In the genomic region with DNA sequence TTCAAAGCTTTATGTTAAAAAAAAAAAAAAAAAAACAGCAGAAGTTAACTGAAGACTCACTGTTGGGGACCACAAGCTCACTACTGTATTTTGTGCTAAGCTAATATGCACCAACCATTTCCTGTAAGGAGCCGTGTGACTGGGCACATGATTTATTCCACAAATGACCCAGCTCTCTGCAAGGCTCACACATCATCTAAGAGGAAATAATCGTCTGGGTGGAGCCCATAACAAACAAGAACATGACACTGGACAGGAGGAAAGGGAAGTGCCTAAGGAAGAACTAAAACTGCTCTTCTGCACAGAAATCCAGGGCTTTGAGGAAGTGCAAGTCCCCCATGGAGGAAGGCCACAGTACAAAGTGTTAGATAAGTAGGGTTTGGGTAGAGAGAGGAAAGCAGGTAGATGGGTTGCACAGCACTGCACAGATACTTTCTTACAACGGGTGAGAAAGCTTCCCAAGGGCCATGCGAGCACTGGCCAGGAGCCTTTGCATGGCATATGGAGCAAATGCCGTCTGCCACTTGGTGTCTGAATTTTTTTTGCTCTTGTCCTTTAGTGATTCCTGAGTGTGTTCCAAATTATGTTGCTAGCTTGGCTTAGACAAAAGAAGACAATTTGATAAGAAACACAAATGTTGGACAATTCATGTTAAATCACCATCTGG, we compare ENCODE assay signal across 8 cellular contexts. TPM values are rescaled to one million over a fixed set of nuclear protein-coding genes. Genes with fewer than 3 reads are reported as not detected.
A peak's percentile ranks its signal among the peaks of the same experiment; 100 is the strongest.
DNase-seq lines count a peak whose midpoint lies in the region; ATAC-seq and TF ChIP-seq lines count a peak whose summit lies in the region.

No MANE protein-coding gene starts in this region.

- peak overlapping the region; percentile 61 to 70 (median 61) for H3K4me3 Mint-ChIP-seq in CD4-positive, CD25-positive, alpha-beta regulatory T cell
- peak overlapping the region; percentile 81 for H3K4me3 Mint-ChIP-seq in natural killer cell treated with Interleukin-12 subunit alpha and Interleukin-12 subunit beta and Interleukin-15 and Interleukin-18, amount 100 ng/mL, for 72 hours

- peak overlapping the region; percentile 71 for H3K27ac ChIP-seq in CD4-positive, CD25-positive, alpha-beta regulatory T cell (ENCODE audit: insufficient read depth, low read length, poor library complexity, severe bottlenecking)
- H3K27ac ChIP-seq in HL-60 (replicated peaks) (peak overlapping the region; percentile 17), epithelial cell of prostate (peak overlapping the region; percentile 98), WERI-Rb-1 (no peak overlapping the region)

- ATAC-seq in CD4-positive, CD25-positive, alpha-beta regulatory T cell (ENCODE audit: low read depth in 2 of 2), result peak; percentile 77 to 85
- ATAC-seq in GM19328 (IDR thresholded peaks at IDR 0.05; ENCODE audit: unreplicated experiment), result peak; percentile 43
- peak; percentile 85 to 94 for ATAC-seq in natural killer cell treated with Interleukin-12 subunit alpha and Interleukin-12 subunit beta and Interleukin-15 and Interleukin-18, amount 100 ng/mL, for 72 hours

- H3K4me1 Mint-ChIP-seq in CD4-positive, CD25-positive, alpha-beta regulatory T cell, result peaks cover 43 to 89% (median 79%) of the 10 kb centered on the region in 4 donors
- H3K4me1 Mint-ChIP-seq in natural killer cell treated with Interleukin-12 subunit alpha and Interleukin-12 subunit beta and Interleukin-15 and Interleukin-18, amount 100 ng/mL, for 72 hours (ENCODE audit: low read depth in 2 of 2), result peaks cover 67 to 71% of the 10 kb centered on the region in 2 donors

- intact Hi-C loops in posterior vena cava (cut with DNase I), result no loop called here

- peak overlapping the region; percentile 54 for H3K4me3 ChIP-seq in CD4-positive, CD25-positive, alpha-beta regulatory T cell (ENCODE audit: low read depth, low read length)
- H3K4me3 ChIP-seq in HL-60 (replicated peaks; ENCODE audit: insufficient read depth, low read length), result no peak overlapping the region
- no peak overlapping the region for H3K4me3 ChIP-seq in WERI-Rb-1 (ENCODE audit: low read depth, low read length)

- DNase-seq in CD4-positive, CD25-positive, alpha-beta regulatory T cell, result peak; percentile 10 to 85 (median 53)
- peak; percentile 73 to 85 for DNase-seq in HL-60 (ENCODE audit: low read depth in 1 of 2, low spot score in 1 of 2)
- peak; percentile 95 for DNase-seq in SKM-1 (lab: John Stamatoyannopoulos, UW; ENCODE audit: unreplicated experiment)
- no peak for DNase-seq in epithelial cell of prostate (ENCODE audit: low read depth, low spot score)
- no peak for DNase-seq in natural killer cell treated with Interleukin-12 subunit alpha and Interleukin-12 subunit beta and Interleukin-15 and Interleukin-18, amount 100 ng/mL, for 72 hours (ENCODE audit: low spot score)
- no peak for DNase-seq in WERI-Rb-1
- no peak for DNase-seq in posterior vena cava (ENCODE audit: low spot score)

- no peaks in the 10 kb centered on the region for H3K9me3 Mint-ChIP-seq in CD4-positive, CD25-positive, alpha-beta regulatory T cell
- H3K9me3 Mint-ChIP-seq in natural killer cell treated with Interleukin-12 subunit alpha and Interleukin-12 subunit beta and Interleukin-15 and Interleukin-18, amount 100 ng/mL, for 72 hours, result no peaks in the 10 kb centered on the region

- H3K27me3 ChIP-seq in CD4-positive, CD25-positive, alpha-beta regulatory T cell (ENCODE audit: control insufficient read depth, insufficient read depth, low read length), result no peaks in the 10 kb centered on the region
- H3K27me3 ChIP-seq in HL-60 (ENCODE audit: insufficient read depth, poor library complexity, severe bottlenecking) (no peaks in the 10 kb centered on the region), WERI-Rb-1 (ENCODE audit: insufficient read depth, low read depth, severe bottlenecking) (no peaks in the 10 kb centered on the region)

- peak overlapping the region; percentile 78 to 87 (median 81) for H3K27ac Mint-ChIP-seq in CD4-positive, CD25-positive, alpha-beta regulatory T cell
- peak overlapping the region; percentile 83 to 86 for H3K27ac Mint-ChIP-seq in natural killer cell treated with Interleukin-12 subunit alpha and Interleukin-12 subunit beta and Interleukin-15 and Interleukin-18, amount 100 ng/mL, for 72 hours

- peaks cover 69% of the 10 kb centered on the region for H3K4me1 ChIP-seq in CD4-positive, CD25-positive, alpha-beta regulatory T cell (ENCODE audit: control insufficient read depth, insufficient read depth, low read length, poor library complexity, severe bottlenecking)

- no peaks in the 10 kb centered on the region for H3K9me3 ChIP-seq in CD4-positive, CD25-positive, alpha-beta regulatory T cell (ENCODE audit: control insufficient read depth in 2 of 2, low read length in 2 of 2)
- no peaks in the 10 kb centered on the region for H3K9me3 ChIP-seq in WERI-Rb-1 (ENCODE audit: severe bottlenecking)

- peaks cover 18% of the 10 kb centered on the region for H3K36me3 Mint-ChIP-seq in CD4-positive, CD25-positive, alpha-beta regulatory T cell
- H3K36me3 Mint-ChIP-seq in natural killer cell treated with Interleukin-12 subunit alpha and Interleukin-12 subunit beta and Interleukin-15 and Interleukin-18, amount 100 ng/mL, for 72 hours, result peaks cover 6% of the 10 kb centered on the region

- TF ChIP-seq CTCF in HL-60 (IDR thresholded peaks at IDR 0.05; ENCODE audit: insufficient read depth, low read length) (no peak), WERI-Rb-1 (IDR thresholded peaks at IDR 0.05; ENCODE audit: low read depth, low read length) (no peak)

- no peaks in the 10 kb centered on the region for H3K27me3 Mint-ChIP-seq in CD4-positive, CD25-positive, alpha-beta regulatory T cell
- no peaks in the 10 kb centered on the region for H3K27me3 Mint-ChIP-seq in natural killer cell treated with Interleukin-12 subunit alpha and Interleukin-12 subunit beta and Interleukin-15 and Interleukin-18, amount 100 ng/mL, for 72 hours

- H3K36me3 ChIP-seq in CD4-positive, CD25-positive, alpha-beta regulatory T cell (ENCODE audit: control insufficient read depth, insufficient read depth, low read length), result peaks cover 10% of the 10 kb centered on the region
- H3K36me3 ChIP-seq in WERI-Rb-1, result no peaks in the 10 kb centered on the region

RNA-seq across cellular contexts. Expression of a gene that starts 24.5 kb away (rescaled TPM):
- total RNA-seq in CD4-positive, CD25-positive, alpha-beta regulatory T cell, result 121 TPM
- polyA plus RNA-seq in CD4-positive, CD25-positive, alpha-beta regulatory T cell, result 10 to 100 TPM; 44.5 to 64.7 (median 55.5) TPM
- total RNA-seq in natural killer cell treated with Interleukin-12 subunit alpha and Interleukin-12 subunit beta and Interleukin-15 and Interleukin-18, amount 100 ng/mL, for 72 hours, result 10 to 100 TPM; 71.2 to 96.6 TPM
- total RNA-seq in posterior vena cava, result 10 to 100 TPM; 82.8 to 87.5 TPM

RNA-seq across cellular contexts. Expression of a gene that starts 27.5 kb away (rescaled TPM):
- 231 TPM for total RNA-seq in CD4-positive, CD25-positive, alpha-beta regulatory T cell
- 10 to 100 TPM; 38.8 to 62.8 (median 56.2) TPM for polyA plus RNA-seq in CD4-positive, CD25-positive, alpha-beta regulatory T cell
- 100 to 1,000 TPM; 170 to 282 TPM for total RNA-seq in natural killer cell treated with Interleukin-12 subunit alpha and Interleukin-12 subunit beta and Interleukin-15 and Interleukin-18, amount 100 ng/mL, for 72 hours
- total RNA-seq in posterior vena cava, result 100 to 1,000 TPM; 152 to 166 TPM

Comparison
In these comparisons a context has a peak if more than half of its experiments do, and no peak if none do; other contexts are left out.
1. DNase-seq: peak in CD4-positive, CD25-positive, alpha-beta regulatory T cell (3 of 3), HL-60 (2 of 2) and SKM-1 (single experiment); none in epithelial cell of prostate (single experiment), natural killer cell treated with Interleukin-12 subunit alpha and Interleukin-12 subunit beta and Interleukin-15 and Interleukin-18, amount 100 ng/mL, for 72 hours (single experiment), WERI-Rb-1 (single experiment) and posterior vena cava (single experiment).
2. Peak in every context shown above with its lines, with median percentiles within 50 percentile points of each other: ATAC-seq.